In the genomic region with DNA sequence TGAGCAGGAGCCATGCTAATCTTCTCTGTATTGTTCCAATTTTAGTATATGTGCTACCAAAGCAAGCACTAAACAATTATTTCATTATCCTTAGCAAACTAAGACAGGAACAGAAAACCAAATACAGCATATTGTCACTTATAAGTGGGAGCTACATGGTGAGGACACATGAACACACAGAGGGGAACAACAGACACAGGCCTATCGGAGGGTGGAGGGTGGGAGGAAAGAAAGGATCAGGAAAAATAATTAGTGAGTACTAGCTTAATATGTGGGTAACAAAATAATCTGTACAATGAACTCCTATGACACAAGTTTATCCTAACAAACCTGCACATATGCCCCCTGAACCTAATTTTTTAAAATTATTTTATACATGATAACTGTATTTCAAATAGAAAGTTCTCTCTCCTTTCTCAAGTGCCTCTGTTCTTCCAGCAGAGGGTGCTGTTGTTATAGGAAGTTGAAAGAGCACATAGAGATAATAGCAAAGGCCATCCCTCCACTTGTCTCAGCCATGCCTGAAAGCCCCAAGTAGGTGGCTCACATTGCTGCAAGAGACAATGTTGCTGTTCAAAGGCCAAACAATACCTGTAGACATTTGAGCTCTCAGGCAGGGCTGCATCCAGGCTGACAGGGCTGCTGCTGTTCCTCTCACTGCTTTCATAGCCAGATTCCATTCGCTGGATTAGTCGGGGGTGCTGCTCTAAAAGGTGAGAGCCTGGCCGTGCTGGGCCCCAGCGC, we compare ENCODE assay signal across 8 cellular contexts. TPM values are rescaled to one million over a fixed set of nuclear protein-coding genes. Genes with fewer than 3 reads are reported as not detected.
DNase-seq lines count a peak whose midpoint lies in the region; ATAC-seq, FAIRE-seq and TF ChIP-seq lines count a peak whose summit lies in the region.

No MANE protein-coding gene starts in this region.

- H3K4me3 ChIP-seq in A549 (no peak overlapping the region), heart left ventricle (no peak overlapping the region)

- H3K4me2 ChIP-seq in A549, result no peak overlapping the region

- H3K27ac ChIP-seq in A549 (no peak overlapping the region), heart left ventricle (no peak overlapping the region)

- intact Hi-C loops in heart left ventricle (cut with DNase I), result loop anchor here (1.0 to 5.0 kb wide), 4 partner anchors 98 to 116 kb away; no protein-coding TSS in a partner anchor

- FAIRE-seq in A549 (lab: Jason Lieb, UNC), result peak; percentile 88

- CTCF ChIA-PET in A549 (lab: Yijun Ruan, JAX), result interaction anchor here (0.5 to 13.2 kb wide), 54 partner anchors 11 to 368 kb away, joined by 3 to 378 read pairs (median 4); partner anchors contain the start of genes MYOZ1, PPP3CB and SYNPO2L

- peak; percentile 98 to 99 for ATAC-seq in A549
- peak; percentile 45 for ATAC-seq in GM18502 (IDR thresholded peaks at IDR 0.05; ENCODE audit: poor library complexity, unreplicated experiment)
- ATAC-seq in SK-N-SH treated with all-trans-retinoic acid at 6 μM for 48 hours, result peak; percentile 99
- ATAC-seq in heart left ventricle, result peak; percentile 66 to 91 (median 90)
- no peak for ATAC-seq in HG02763 (IDR thresholded peaks at IDR 0.05; ENCODE audit: unreplicated experiment)

- H3K4me1 ChIP-seq in A549, result no peaks in the 10 kb centered on the region
- H3K4me1 ChIP-seq in heart left ventricle, result peaks cover 0 to 3% (median 0%) of the 10 kb centered on the region in 12 donors

- H3K9me3 ChIP-seq in A549 (no peaks in the 10 kb centered on the region), heart left ventricle (no peaks in the 10 kb centered on the region)

- no peaks in the 10 kb centered on the region for H3K27me3 ChIP-seq in heart left ventricle

- no peak for TF ChIP-seq EP300 in A549 (IDR thresholded peaks at IDR 0.05)

- peaks cover 0 to 55% (median 43%) of the 10 kb centered on the region in 9 donors for H3K36me3 ChIP-seq in heart left ventricle

- DNase-seq in A549 (ENCODE audit: low read depth in 1 of 2, low spot score in 1 of 2) (peak; percentile 58 to 80), NCI-H1105 (lab: John Stamatoyannopoulos, UW) (peak; percentile 58), amniotic epithelial cell (ENCODE audit: low read depth) (peak; percentile 78), heart left ventricle (peak in 2 of 5 donors; percentile 42 to 62), renal cortical epithelial cell (ENCODE audit: low read depth) (peak; percentile 77)

- 96% methylated on average over 5 of the region's 5 CpGs for WGBS in A549 (ENCODE audit: missing lambda C conversion rate)
- 94 to 98% (median 96%) methylated on average over 1 to 5 of the region's 5 CpGs for WGBS in heart left ventricle, 4 donors

- TF ChIP-seq CTCF in A549 (IDR thresholded peaks at IDR 0.05) (peak; percentile 93), heart left ventricle (IDR thresholded peaks at IDR 0.05) (peak; percentile 73 to 95 (median 87))

- TF ChIP-seq POLR2A in A549 (IDR thresholded peaks at IDR 0.05; ENCODE audit: low read length) (no peak), heart left ventricle (IDR thresholded peaks at IDR 0.05) (no peak)

- TF ChIP-seq RAD21 in A549 (conservative IDR thresholded peaks at IDR 0.05 in 1 of 2, IDR thresholded peaks at IDR 0.05 in 1 of 2), result peak; percentile 92 to 96

- POLR2A ChIA-PET in A549 (lab: Yijun Ruan, JAX), result no interaction called here

TF ChIP-seq in A549, 52 proteins besides CTCF, POLR2A, EP300 and RAD21:
- TF ChIP-seq PHF8 (IDR thresholded peaks at IDR 0.05; ENCODE audit: borderline replicate concordance, low read depth) (no peak), SMC3 (IDR thresholded peaks at IDR 0.05) (peak; percentile 96)
TF ChIP-seq in A549: peak in this region for 1.

TF ChIP-seq in SK-N-SH treated with all-trans-retinoic acid at 6 μM for 48 hours, 23 proteins besides CTCF, POLR2A, EP300 and RAD21 (continues in another document):
- TF ChIP-seq, protein P1, sequence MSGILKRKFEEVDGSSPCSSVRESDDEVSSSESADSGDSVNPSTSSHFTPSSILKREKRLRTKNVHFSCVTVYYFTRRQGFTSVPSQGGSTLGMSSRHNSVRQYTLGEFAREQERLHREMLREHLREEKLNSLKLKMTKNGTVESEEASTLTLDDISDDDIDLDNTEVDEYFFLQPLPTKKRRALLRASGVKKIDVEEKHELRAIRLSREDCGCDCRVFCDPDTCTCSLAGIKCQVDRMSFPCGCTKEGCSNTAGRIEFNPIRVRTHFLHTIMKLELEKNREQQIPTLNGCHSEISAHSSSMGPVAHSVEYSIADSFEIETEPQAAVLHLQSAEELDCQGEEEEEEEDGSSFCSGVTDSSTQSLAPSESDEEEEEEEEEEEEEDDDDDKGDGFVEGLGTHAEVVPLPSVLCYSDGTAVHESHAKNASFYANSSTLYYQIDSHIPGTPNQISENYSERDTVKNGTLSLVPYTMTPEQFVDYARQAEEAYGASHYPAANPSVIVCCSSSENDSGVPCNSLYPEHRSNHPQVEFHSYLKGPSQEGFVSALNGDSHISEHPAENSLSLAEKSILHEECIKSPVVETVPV (CRISPR knock-in tag; IDR thresholded peaks at IDR 0.05), result no peak
- no peak for TF ChIP-seq GLIS3 (CRISPR knock-in tag; IDR thresholded peaks at IDR 0.05)
- no peak for TF ChIP-seq ARNTL (CRISPR knock-in tag; IDR thresholded peaks at IDR 0.05; ENCODE audit: borderline replicate concordance, low read depth)
- TF ChIP-seq TOX (CRISPR knock-in tag; IDR thresholded peaks at IDR 0.05; ENCODE audit: borderline replicate concordance), result no peak
- TF ChIP-seq ZNF8 (CRISPR knock-in tag; IDR thresholded peaks at IDR 0.05), result no peak
- no peak for TF ChIP-seq POU6F1 (CRISPR knock-in tag; IDR thresholded peaks at IDR 0.05; ENCODE audit: borderline replicate concordance, low read depth)
- no peak for TF ChIP-seq ZNF565 (CRISPR knock-in tag; conservative IDR thresholded peaks at IDR 0.05; ENCODE audit: low read depth)
- TF ChIP-seq ZNF70 (CRISPR knock-in tag; IDR thresholded peaks at IDR 0.05), result no peak
- TF ChIP-seq CSDC2 (CRISPR knock-in tag; IDR thresholded peaks at IDR 0.05), result no peak
- TF ChIP-seq RARB (CRISPR knock-in tag; IDR thresholded peaks at IDR 0.05), result no peak
- no peak for TF ChIP-seq OSR1 (CRISPR knock-in tag; IDR thresholded peaks at IDR 0.05)
- TF ChIP-seq, protein P2, sequence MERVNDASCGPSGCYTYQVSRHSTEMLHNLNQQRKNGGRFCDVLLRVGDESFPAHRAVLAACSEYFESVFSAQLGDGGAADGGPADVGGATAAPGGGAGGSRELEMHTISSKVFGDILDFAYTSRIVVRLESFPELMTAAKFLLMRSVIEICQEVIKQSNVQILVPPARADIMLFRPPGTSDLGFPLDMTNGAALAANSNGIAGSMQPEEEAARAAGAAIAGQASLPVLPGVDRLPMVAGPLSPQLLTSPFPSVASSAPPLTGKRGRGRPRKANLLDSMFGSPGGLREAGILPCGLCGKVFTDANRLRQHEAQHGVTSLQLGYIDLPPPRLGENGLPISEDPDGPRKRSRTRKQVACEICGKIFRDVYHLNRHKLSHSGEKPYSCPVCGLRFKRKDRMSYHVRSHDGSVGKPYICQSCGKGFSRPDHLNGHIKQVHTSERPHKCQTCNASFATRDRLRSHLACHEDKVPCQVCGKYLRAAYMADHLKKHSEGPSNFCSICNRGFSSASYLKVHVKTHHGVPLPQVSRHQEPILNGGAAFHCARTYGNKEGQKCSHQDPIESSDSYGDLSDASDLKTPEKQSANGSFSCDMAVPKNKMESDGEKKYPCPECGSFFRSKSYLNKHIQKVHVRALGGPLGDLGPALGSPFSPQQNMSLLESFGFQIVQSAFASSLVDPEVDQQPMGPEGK (CRISPR knock-in tag; IDR thresholded peaks at IDR 0.05; ENCODE audit: borderline replicate concordance), result no peak
- TF ChIP-seq ZFP3 (CRISPR knock-in tag; IDR thresholded peaks at IDR 0.05), result no peak
- TF ChIP-seq, protein P3, sequence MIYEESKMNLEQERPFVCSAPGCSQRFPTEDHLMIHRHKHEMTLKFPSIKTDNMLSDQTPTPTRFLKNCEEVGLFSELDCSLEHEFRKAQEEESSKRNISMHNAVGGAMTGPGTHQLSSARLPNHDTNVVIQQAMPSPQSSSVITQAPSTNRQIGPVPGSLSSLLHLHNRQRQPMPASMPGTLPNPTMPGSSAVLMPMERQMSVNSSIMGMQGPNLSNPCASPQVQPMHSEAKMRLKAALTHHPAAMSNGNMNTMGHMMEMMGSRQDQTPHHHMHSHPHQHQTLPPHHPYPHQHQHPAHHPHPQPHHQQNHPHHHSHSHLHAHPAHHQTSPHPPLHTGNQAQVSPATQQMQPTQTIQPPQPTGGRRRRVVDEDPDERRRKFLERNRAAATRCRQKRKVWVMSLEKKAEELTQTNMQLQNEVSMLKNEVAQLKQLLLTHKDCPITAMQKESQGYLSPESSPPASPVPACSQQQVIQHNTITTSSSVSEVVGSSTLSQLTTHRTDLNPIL (CRISPR knock-in tag; IDR thresholded peaks at IDR 0.05; ENCODE audit: low read depth), result no peak

RNA-seq across cellular contexts. Expression of gene PPP3CB, which starts 33.4 kb away (rescaled TPM):
- polyA plus RNA-seq in A549 (2011; rRNA removed), result 25.4 and 25.7 TPM in 2 replicates
- 7.7 and 8.2 TPM in 2 replicates for polyA plus RNA-seq in A549 (2012; cell fraction: cytosol; rRNA removed)
- polyA plus RNA-seq in A549 (2012; cell fraction: nucleus; rRNA removed), result 3.5 and 8.0 TPM in 2 replicates
- 20.8 to 22.2 TPM (median 21.6 TPM) in 3 replicates for polyA plus RNA-seq in A549 (2017; fragmentation: RNase III; extraction: RNeasy Plus Mini Kit Qiagen cat#74134 plus additional on column Dnase treatment)
- 14.5 and 15.8 TPM in 2 replicates for polyA minus RNA-seq in A549 (2011; rRNA and poly(A)+ RNA removed)
- total RNA-seq in heart left ventricle, result 10 to 100 TPM; 46.6 to 77.1 (median 65.0) TPM
- polyA plus RNA-seq in heart left ventricle, result 10 to 100 TPM; 29.0 to 49.3 TPM
- total RNA-seq in renal cortical epithelial cell, result 27.3 and 60.2 TPM in 2 replicates
